2 cellular contexts compared by ENCODE assay signal in genomic region chr12:12683298-12683697, GRCh38.
A peak's percentile ranks its signal among the peaks of the same experiment; 100 is the strongest.
TF ChIP-seq lines count a peak whose summit lies in the region.

No MANE protein-coding gene starts in this region.

TF ChIP-seq in GM23338, 12 proteins besides CTCF, POLR2A, EP300 and RAD21 (continued from another document):
- TF ChIP-seq REST (IDR thresholded peaks at IDR 0.05; ENCODE audit: unreplicated experiment): no peak
- no peak for TF ChIP-seq ZNF462 (CRISPR knock-in tag; IDR thresholded peaks at IDR 0.05)
- no peak for TF ChIP-seq EZH2 (IDR thresholded peaks at IDR 0.05; ENCODE audit: low read depth, unreplicated experiment)
- TF ChIP-seq ZNF331 (CRISPR knock-in tag; IDR thresholded peaks at IDR 0.05; ENCODE audit: low read depth): no peak
- no peak for TF ChIP-seq ETS1 (IDR thresholded peaks at IDR 0.05)
- TF ChIP-seq CREB1 (CRISPR knock-in tag; IDR thresholded peaks at IDR 0.05; ENCODE audit: low read depth): no peak
TF ChIP-seq in GM23338: peak in this region for 0.

TF ChIP-seq in WTC11, 78 proteins besides CTCF, POLR2A, EP300 and RAD21 (continued from another document):
- TF ChIP-seq ZNF281 (CRISPR knock-in tag; IDR thresholded peaks at IDR 0.05): no peak
- peak; percentile 81 for TF ChIP-seq GTF2I (CRISPR knock-in tag; conservative IDR thresholded peaks at IDR 0.05)
- TF ChIP-seq ZNF425 (CRISPR knock-in tag; conservative IDR thresholded peaks at IDR 0.05): no peak
